14 cellular contexts compared by ENCODE assay signal in the genomic region with DNA sequence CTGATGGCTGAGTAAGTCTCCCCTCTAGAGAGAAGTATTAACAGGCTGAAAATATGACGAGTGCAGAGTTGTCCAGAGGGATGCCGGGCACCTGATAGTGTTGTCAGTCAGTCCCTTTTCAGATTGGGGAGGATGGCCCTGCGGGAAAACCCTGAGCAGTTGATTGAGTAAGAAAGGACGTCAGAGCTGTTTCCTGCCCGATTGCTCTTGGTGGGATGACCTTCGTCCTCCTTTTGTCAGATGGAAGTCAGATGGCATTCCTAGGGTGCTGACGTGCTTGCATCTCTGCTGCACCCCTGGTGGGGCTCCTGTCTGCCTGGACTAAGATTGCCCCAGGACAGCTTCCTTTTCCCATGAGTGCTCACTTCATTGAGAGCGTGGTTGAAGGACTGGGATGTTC. TPM values are rescaled to one million over a fixed set of nuclear protein-coding genes. Genes with fewer than 3 reads are reported as not detected.
DNase-seq lines count a peak whose midpoint lies in the region; TF ChIP-seq lines count a peak whose summit lies in the region.
"Had no signal": no experiment of that assay in that cellular context is flagged by ENCODE, and none has a peak within 500 bp of the region (broad histone marks: within the 10 kb centered on the region; RNA-seq: fewer than 3 reads in every experiment).

No MANE protein-coding gene starts in this region.

- H3K9me3 ChIP-seq in trophoblast cell (ENCODE audit: insufficient read depth, low read depth, low read length): peaks cover 3% of the 10 kb centered on the region
- no peaks in the 10 kb centered on the region for H3K9me3 ChIP-seq in thyroid gland

- H3K36me3 Mint-ChIP-seq in progenitor cell of endocrine pancreas (ENCODE audit: insufficient read depth) (peaks cover 66% of the 10 kb centered on the region), endothelial cell (ENCODE audit: low read depth, unreplicated experiment) (peaks cover 77% of the 10 kb centered on the region)

- peaks cover 26 to 39% of the 10 kb centered on the region in 2 experiments for H3K36me3 ChIP-seq in trophoblast cell (ENCODE audit: control insufficient read depth in 1 of 2, insufficient read depth in 2 of 2, low read length in 2 of 2)
- peaks cover 32 to 48% of the 10 kb centered on the region in 2 donors for H3K36me3 ChIP-seq in thyroid gland

- H3K79me2 ChIP-seq in trophoblast cell (ENCODE audit: control insufficient read depth, insufficient read depth, low read length, poor library complexity): no peaks in the 10 kb centered on the region

- no peak overlapping the region for H4K12ac ChIP-seq in trophoblast cell (ENCODE audit: low read depth, low read length)

- no peak overlapping the region for H2BK12ac ChIP-seq in trophoblast cell (ENCODE audit: low read length)

- peak; percentile 19 for DNase-seq in amniotic epithelial cell (ENCODE audit: low read depth)
- DNase-seq in choroid plexus epithelial cell (ENCODE audit: low read depth): peak; percentile 93
- DNase-seq in foreskin fibroblast: peak; percentile 22 to 28
- DNase-seq in trophoblast cell: peak; percentile 84 to 86
- DNase-seq in NCI-H146 (lab: John Stamatoyannopoulos, UW): no peak
- DNase-seq in thyroid gland: no peak
- DNase-seq in progenitor cell of endocrine pancreas (ENCODE audit: low spot score, unreplicated experiment): no peak
- DNase-seq in endothelial cell (ENCODE audit: low spot score): no peak
- DNase-seq: C1 segment of cervical spinal cord; CD4-positive, alpha-beta T cell; DMS79 treated with DMSO at 0.1 percent for 48 hours; GDM1 had no signal

- H3K4me3 Mint-ChIP-seq in progenitor cell of endocrine pancreas (ENCODE audit: low read depth): no peak overlapping the region
- no peak overlapping the region for H3K4me3 Mint-ChIP-seq in endothelial cell (ENCODE audit: unreplicated experiment)
- H3K4me3 Mint-ChIP-seq: B cell; CD4-positive, alpha-beta T cell had no signal

- H3K27ac Mint-ChIP-seq in progenitor cell of endocrine pancreas (no peak overlapping the region), endothelial cell (ENCODE audit: unreplicated experiment) (no peak overlapping the region)
- H3K27ac Mint-ChIP-seq: B cell; CD4-positive, alpha-beta T cell had no signal

- intact Hi-C loops in thyroid gland (cut with DNase I): no loop called here

- no peak overlapping the region for H3K4me3 ChIP-seq in choroid plexus epithelial cell (ENCODE audit: low read depth, low read length)
- no peak overlapping the region for H3K4me3 ChIP-seq in foreskin fibroblast (ENCODE audit: low read depth in 1 of 2, low read length in 2 of 2)
- H3K4me3 ChIP-seq in trophoblast cell (ENCODE audit: low read depth, low read length): no peak overlapping the region
- H3K4me3 ChIP-seq in thyroid gland (replicated peaks in 1 of 3): no peak overlapping the region
- H3K4me3 ChIP-seq: HAP-1 had no signal

- H3K14ac ChIP-seq in trophoblast cell (ENCODE audit: low read length): no peak overlapping the region

- peaks cover 24% of the 10 kb centered on the region for H3K9me3 Mint-ChIP-seq in progenitor cell of endocrine pancreas (ENCODE audit: low read depth)
- peaks cover 2% of the 10 kb centered on the region for H3K9me3 Mint-ChIP-seq in endothelial cell (ENCODE audit: unreplicated experiment)

- H3K27me3 ChIP-seq in trophoblast cell (ENCODE audit: insufficient read depth, low read length) (no peaks in the 10 kb centered on the region), thyroid gland (no peaks in the 10 kb centered on the region)

- H3K18ac ChIP-seq in trophoblast cell (ENCODE audit: low read length): no peak overlapping the region

- H3K27me3 Mint-ChIP-seq in progenitor cell of endocrine pancreas (no peaks in the 10 kb centered on the region), endothelial cell (ENCODE audit: unreplicated experiment) (peaks cover 3% of the 10 kb centered on the region)
- H3K27me3 Mint-ChIP-seq: B cell; CD4-positive, alpha-beta T cell had no signal

- H3K79me1 ChIP-seq in trophoblast cell (ENCODE audit: low read length): peaks cover 7% of the 10 kb centered on the region

- no peak for TF ChIP-seq CTCF in choroid plexus epithelial cell (conservative IDR thresholded peaks at IDR 0.05; ENCODE audit: low read depth, low read length)
- no peak for TF ChIP-seq CTCF in foreskin fibroblast (IDR thresholded peaks at IDR 0.05; ENCODE audit: low read depth, low read length)
- TF ChIP-seq CTCF in thyroid gland (IDR thresholded peaks at IDR 0.05): no peak
- TF ChIP-seq CTCF in progenitor cell of endocrine pancreas (IDR thresholded peaks at IDR 0.05; ENCODE audit: unreplicated experiment): no peak
- TF ChIP-seq CTCF in endothelial cell (IDR thresholded peaks at IDR 0.05; ENCODE audit: unreplicated experiment): no peak

- WGBS in trophoblast cell (ENCODE audit: extremely low coverage, insufficient coverage, insufficient read length): no CpG with 5 or more reads among the region's 8 CpGs
- 78 to 90% methylated on average over 8 of the region's 8 CpGs for whole genome bisulfite sequencing in thyroid gland, 2 donors

- H3K4me1 Mint-ChIP-seq in progenitor cell of endocrine pancreas (ENCODE audit: low read depth): no peaks in the 10 kb centered on the region
- H3K4me1 Mint-ChIP-seq in endothelial cell (ENCODE audit: unreplicated experiment): peaks cover 4% of the 10 kb centered on the region
- H3K4me1 Mint-ChIP-seq: B cell had no signal

- TF ChIP-seq POLR2A in thyroid gland (IDR thresholded peaks at IDR 0.05): no peak

- H3K9ac ChIP-seq in trophoblast cell (ENCODE audit: low read length): no peak overlapping the region

- no peak overlapping the region for H2AK5ac ChIP-seq in trophoblast cell (ENCODE audit: low read length)

- no peak overlapping the region for H4K91ac ChIP-seq in trophoblast cell (ENCODE audit: low read depth, low read length)

- no peak overlapping the region for H2BK5ac ChIP-seq in trophoblast cell (ENCODE audit: low read depth, low read length, poor library complexity)

- H2AFZ ChIP-seq in trophoblast cell (ENCODE audit: insufficient read depth, low read length, poor library complexity): no peak overlapping the region

- no peak overlapping the region for H3K23ac ChIP-seq in trophoblast cell (ENCODE audit: low read length)

- H3K4me1 ChIP-seq in trophoblast cell (ENCODE audit: control insufficient read depth in 1 of 2, insufficient read depth in 2 of 2, low read length in 2 of 2): peaks cover 9 to 12% of the 10 kb centered on the region in 2 experiments
- H3K4me1 ChIP-seq in thyroid gland: no peaks in the 10 kb centered on the region
- H3K4me1 ChIP-seq: HAP-1 had no signal

- H3K4me2 ChIP-seq in trophoblast cell (ENCODE audit: low read length): no peak overlapping the region

- H2BK120ac ChIP-seq in trophoblast cell (ENCODE audit: insufficient read depth, low read length, poor library complexity): no peak overlapping the region

- H3K4ac ChIP-seq in trophoblast cell (ENCODE audit: low read depth, low read length): no peak overlapping the region

- H4K8ac ChIP-seq in trophoblast cell (ENCODE audit: low read depth, low read length): no peak overlapping the region

- H3K27ac ChIP-seq in trophoblast cell (ENCODE audit: low read depth, low read length): peak overlapping the region; percentile 35
- H3K27ac ChIP-seq in thyroid gland: no peak overlapping the region

RNA-seq across cellular contexts. Expression of a gene that starts 9.8 kb away (rescaled TPM):
- polyA plus RNA-seq in trophoblast cell (2013): 12.3 and 12.7 TPM in 2 replicates
- 10 to 100 TPM; 17.9 to 34.8 (median 31.4) TPM for total RNA-seq in thyroid gland
- 27.2 and 30.9 TPM in 2 replicates for total RNA-seq in progenitor cell of endocrine pancreas
- total RNA-seq in endothelial cell (ENCODE audit: unreplicated experiment): 23.6 TPM

RNA-seq across cellular contexts. Expression of a gene that starts 26.1 kb away (rescaled TPM):
- 0.72 and 0.77 TPM in 2 replicates for polyA plus RNA-seq in trophoblast cell (2013)
- 1 to 10 TPM; 2.7 to 9.0 (median 4.9) TPM for total RNA-seq in thyroid gland
- total RNA-seq in progenitor cell of endocrine pancreas: 4.3 and 4.9 TPM in 2 replicates
- total RNA-seq in endothelial cell (ENCODE audit: unreplicated experiment): 2.8 TPM

Comparison
In these comparisons a context has a peak if more than half of its experiments do, and no peak if none do; other contexts are left out.
1. DNase-seq: peak in amniotic epithelial cell (single experiment), choroid plexus epithelial cell (single experiment), foreskin fibroblast (2 of 2) and trophoblast cell (2 of 2); none in NCI-H146 (single experiment), thyroid gland (0 of 2), progenitor cell of endocrine pancreas (single experiment) and endothelial cell (single experiment).